8 cellular contexts compared by ENCODE assay signal in genomic region chr3:56683122-56683817, GRCh38. TPM values are rescaled to one million over a fixed set of nuclear protein-coding genes. Genes with fewer than 3 reads are reported as not detected.
DNase-seq lines count a peak whose midpoint lies in the region; ATAC-seq lines count a peak whose summit lies in the region.

Gene TASOR (minus strand): TSS chr3:56683265. CDS start chr3:56683006, 259 bp downstream.

- in situ Hi-C loops in ACHN (cut with HindIII; ENCODE audit: low pct_ligation_motif_present, low pct_unique_long_range_greater_than_20kb, low sequenced_read_pairs): no loop called here

- ATAC-seq in GM18517 (IDR thresholded peaks at IDR 0.05; ENCODE audit: unreplicated experiment) (peak; percentile 58), HG03039 (IDR thresholded peaks at IDR 0.05; ENCODE audit: unreplicated experiment) (peak; percentile 66), left lobe of liver (peak; percentile 96)

- DNase-seq in ACHN (peak; percentile 81), NCI-H446 (lab: John Stamatoyannopoulos, UW) (peak; percentile 40 to 79), cortex of kidney (lab: John Stamatoyannopoulos, UW) (peak; percentile 45), left lobe of liver (ENCODE audit: low spot score) (peak; percentile 81)
- DNase-seq in activated CD4-positive, alpha-beta T cell treated with anti-CD3 and anti-CD28 coated beads, Interleukin-2, amount 50 U/mL, for 1 hour: peak; percentile 82
- DNase-seq in stimulated activated CD4-positive, alpha-beta T cell treated with anti-CD3 and anti-CD28 coated beads, Interleukin-2, amount 100 ng/mL, for 24 hours: peak; percentile 87 to 90

RNA-seq across cellular contexts. Expression of gene TASOR, which starts in this region (rescaled TPM):
- 16.3 TPM for total RNA-seq in left lobe of liver

Comparison
In these comparisons a context has a peak if more than half of its experiments do, and no peak if none do; other contexts are left out.
1. Peak in every context shown above with its lines: DNase-seq and ATAC-seq.